ENCODE assay signal across 8 cellular contexts in the genomic region with DNA sequence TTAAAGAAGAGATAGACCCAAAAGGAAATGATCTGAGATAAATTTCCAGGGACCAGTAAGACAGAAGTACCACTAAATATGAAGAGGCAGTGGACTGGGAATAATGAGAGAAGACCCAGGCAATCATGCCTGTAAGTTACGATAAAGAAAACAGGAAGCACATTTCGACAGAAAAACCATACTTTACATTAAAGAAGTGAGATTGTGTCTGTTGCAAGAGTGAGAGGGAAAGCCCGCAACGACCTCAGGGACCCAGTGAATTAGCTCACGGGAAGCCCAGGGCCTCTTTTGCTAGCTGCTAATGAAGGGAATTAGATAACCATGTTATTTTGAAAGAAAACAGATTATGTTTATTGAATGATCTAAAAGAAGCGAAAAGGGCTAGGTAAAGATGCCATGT. TPM values are rescaled to one million over a fixed set of nuclear protein-coding genes. Genes with fewer than 3 reads are reported as not detected.
A peak's percentile ranks its signal among the peaks of the same experiment; 100 is the strongest.
DNase-seq lines count a peak whose midpoint lies in the region; ATAC-seq, FAIRE-seq and TF ChIP-seq lines count a peak whose summit lies in the region.

No MANE protein-coding gene starts in this region.

- ATAC-seq in HG02610 (IDR thresholded peaks at IDR 0.05; ENCODE audit: unreplicated experiment): peak; percentile 27
- ATAC-seq in naive B cell (ENCODE audit: low read depth in 2 of 2): peak; percentile 71 to 77

- no peak for TF ChIP-seq POLR2A in GM12892 (IDR thresholded peaks at IDR 0.05; ENCODE audit: low read depth, low read length)

- H3K4me2 ChIP-seq in hepatocyte: no peak overlapping the region

- 68% methylated on average over 6 of the region's 6 CpGs for whole genome bisulfite sequencing in hepatocyte (ENCODE audit: low lambda C conversion rate, missing lambda C conversion rate)

- TF ChIP-seq CTCF in tibial artery (IDR thresholded peaks at IDR 0.05) (no peak), hepatocyte (IDR thresholded peaks at IDR 0.05; ENCODE audit: poor library complexity) (no peak)

- H3K27ac ChIP-seq in tibial artery: no peak overlapping the region
- H3K27ac ChIP-seq in hepatocyte: no peak overlapping the region

- peak overlapping the region; percentile 15 to 80 (median 64) for H3K4me3 Mint-ChIP-seq in naive B cell

- no peak for DNase-seq in GM12892 (ENCODE audit: insufficient read length)
- DNase-seq in SK-N-DZ (ENCODE audit: low spot score): peak; percentile 25
- peak; percentile 56 for DNase-seq in naive B cell
- DNase-seq in NCI-H146 treated with DMSO at 0.1 percent for 48 hours (lab: John Stamatoyannopoulos, UW; ENCODE audit: unreplicated experiment): no peak
- no peak for DNase-seq in tibial artery
- no peak for DNase-seq in hepatocyte (ENCODE audit: low spot score)
- DNase-seq in cerebellum (ENCODE audit: low spot score): no peak

- H3K79me2 ChIP-seq in hepatocyte: no peaks in the 10 kb centered on the region

- no peaks in the 10 kb centered on the region for H3K9me3 Mint-ChIP-seq in naive B cell

- H3K4me3 ChIP-seq in tibial artery (no peak overlapping the region), hepatocyte (no peak overlapping the region)

- H3K9me3 ChIP-seq in tibial artery (no peaks in the 10 kb centered on the region), hepatocyte (ENCODE audit: low read depth) (no peaks in the 10 kb centered on the region)

- H3K27ac Mint-ChIP-seq in naive B cell: peak overlapping the region in 5 of 6 donors; percentile 5 to 96 (median 91)

- peak; percentile 92 for FAIRE-seq in GM12892 (lab: Jason Lieb, UNC)

- no peak overlapping the region for H2AFZ ChIP-seq in hepatocyte

- H3K36me3 Mint-ChIP-seq in naive B cell: no peaks in the 10 kb centered on the region

- H3K27me3 ChIP-seq in tibial artery: no peaks in the 10 kb centered on the region
- H3K27me3 ChIP-seq in hepatocyte: no peaks in the 10 kb centered on the region

- no peaks in the 10 kb centered on the region for H3K36me3 ChIP-seq in tibial artery
- no peaks in the 10 kb centered on the region for H3K36me3 ChIP-seq in hepatocyte (replicated peaks; ENCODE audit: insufficient read depth, low read depth)

- intact Hi-C loops in tibial artery (cut with DNase I; ENCODE audit: low total_unique reads): no loop called here

- H3K9me2 ChIP-seq in hepatocyte (replicated peaks; ENCODE audit: insufficient read depth): no peaks in the 10 kb centered on the region

- H4K20me1 ChIP-seq in hepatocyte (ENCODE audit: insufficient read depth, poor library complexity, severe bottlenecking): no peaks in the 10 kb centered on the region

- no peaks in the 10 kb centered on the region for H3K4me1 ChIP-seq in tibial artery
- no peaks in the 10 kb centered on the region for H3K4me1 ChIP-seq in hepatocyte (ENCODE audit: insufficient read depth)

- peaks cover 22 to 36% (median 32%) of the 10 kb centered on the region in 3 donors for H3K4me1 Mint-ChIP-seq in naive B cell

- H3K27me3 Mint-ChIP-seq in naive B cell: no peaks in the 10 kb centered on the region

RNA-seq across cellular contexts. Expression of a gene that starts 28.9 kb away (rescaled TPM):
- polyA plus RNA-seq in GM12892 (2012; ENCODE audit: missing spikeins): 40.4 TPM
- 20.3 and 47.6 TPM in 2 replicates for polyA plus RNA-seq in SK-N-DZ (2014; cell fraction: cytosol; rRNA removed)
- 14.4 and 17.7 TPM in 2 replicates for polyA plus RNA-seq in SK-N-DZ (2014; cell fraction: nucleus; rRNA removed)
- polyA plus RNA-seq in naive B cell (ENCODE audit: low read depth in 6 of 6): 10 to 100 TPM in 1 of 6 donors, 1 to 10 TPM in 5; 5.0 to 10.1 (median 6.8) TPM
- 168 and 264 TPM in 2 replicates for total RNA-seq in hepatocyte
- 114 and 121 TPM in 2 replicates for polyA plus RNA-seq in hepatocyte
- total RNA-seq in cerebellum: 36.6 TPM

Comparison
In these comparisons a context has a peak if more than half of its experiments do, and no peak if none do; other contexts are left out.
1. DNase-seq: peak in SK-N-DZ (single experiment) and naive B cell (single experiment); none in GM12892 (single experiment), NCI-H146 treated with DMSO at 0.1 percent for 48 hours (single experiment), tibial artery (0 of 2), hepatocyte (single experiment) and cerebellum (single experiment).